ENCODE assay signal across 12 cellular contexts in genomic region chr11:729492-730074, GRCh38. TPM values are rescaled to one million over a fixed set of nuclear protein-coding genes. Genes with fewer than 3 reads are reported as not detected.
DNase-seq lines count a peak whose midpoint lies in the region; ATAC-seq and TF ChIP-seq lines count a peak whose summit lies in the region.
"Had no signal": no experiment of that assay in that cellular context is flagged by ENCODE, and none has a peak within 500 bp of the region (broad histone marks: within the 10 kb centered on the region; RNA-seq: fewer than 3 reads in every experiment).

No MANE protein-coding gene starts in this region.

- H3K4me1 Mint-ChIP-seq in activated CD8-positive, alpha-beta T cell treated with anti-CD3 and anti-CD28 coated beads, Interleukin-2, amount 10 ng/mL, durations not matched to agents 7 days and 5 days (ENCODE audit: low read depth), result peaks cover 12% of the 10 kb centered on the region

- H3K27ac ChIP-seq in osteoblast (ENCODE audit: low read depth, low read length), result no peak overlapping the region

- no peak overlapping the region for H3K4me3 Mint-ChIP-seq in activated CD8-positive, alpha-beta T cell treated with anti-CD3 and anti-CD28 coated beads, Interleukin-2, amount 10 ng/mL, durations not matched to agents 7 days and 5 days
- H3K4me3 Mint-ChIP-seq: activated CD8-positive, alpha-beta memory T cell treated with anti-CD3 and anti-CD28 coated beads, Interleukin-2, amount 10 ng/mL, durations not matched to agents 7 days and 5 days; activated naive CD8-positive, alpha-beta T cell had no signal

- no peaks in the 10 kb centered on the region for H3K36me3 Mint-ChIP-seq in activated CD8-positive, alpha-beta T cell treated with anti-CD3 and anti-CD28 coated beads, Interleukin-2, amount 10 ng/mL, durations not matched to agents 7 days and 5 days (ENCODE audit: low read depth)
- H3K36me3 Mint-ChIP-seq: activated CD8-positive, alpha-beta memory T cell treated with anti-CD3 and anti-CD28 coated beads, Interleukin-2, amount 10 ng/mL, durations not matched to agents 7 days and 5 days; activated naive CD8-positive, alpha-beta T cell; CD14-positive monocyte had no signal

- no peaks in the 10 kb centered on the region for H3K36me3 ChIP-seq in osteoblast (ENCODE audit: insufficient read depth, low read length)
- H3K36me3 ChIP-seq: gastroesophageal sphincter had no signal

- TF ChIP-seq CTCF in osteoblast (IDR thresholded peaks at IDR 0.05; ENCODE audit: extremely low read depth, low read depth, low read length) (no peak), omental fat pad (IDR thresholded peaks at IDR 0.05) (no peak)

- H4K20me1 ChIP-seq in osteoblast (ENCODE audit: insufficient read depth, low read length), result no peaks in the 10 kb centered on the region

- intact Hi-C loops in cardiac septum (cut with DNase I), result loop anchor here (2.0 kb wide), 2 partner anchors 67 to 173 kb away; no protein-coding TSS in a partner anchor

- peaks cover 9% of the 10 kb centered on the region for H3K27me3 ChIP-seq in osteoblast (ENCODE audit: insufficient read depth, low read length)

- no peak overlapping the region for H3K4me2 ChIP-seq in osteoblast (ENCODE audit: insufficient read depth, low read length)

- CTCF ChIA-PET in activated CD8-positive, alpha-beta T cell treated with anti-CD3 and anti-CD28 coated beads, Interleukin-2, amount 10 ng/mL, durations not matched to agents 7 days and 5 days (lab: Charles Lee), result interaction anchor here (0.8 kb wide), 1 partner anchor 12 kb away, joined by 3 read pairs; no protein-coding TSS in a partner anchor

- no peak overlapping the region for H2AFZ ChIP-seq in osteoblast (ENCODE audit: low read length)

- ATAC-seq in activated CD8-positive, alpha-beta T cell treated with anti-CD3 and anti-CD28 coated beads, Interleukin-2, amount 10 ng/mL, durations not matched to agents 7 days and 5 days, result no peak
- ATAC-seq in omental fat pad (ENCODE audit: low FRiP score), result no peak
- ATAC-seq: activated CD8-positive, alpha-beta memory T cell treated with anti-CD3 and anti-CD28 coated beads, Interleukin-2, amount 10 ng/mL, durations not matched to agents 7 days and 5 days; gastroesophageal sphincter had no signal

- H3K79me2 ChIP-seq in osteoblast (ENCODE audit: insufficient read depth, low read length), result no peaks in the 10 kb centered on the region

- DNase-seq in MV-4-11 (lab: John Stamatoyannopoulos, UW) (peak; percentile 39), ecto neural progenitor cell (ENCODE audit: low spot score) (peak; percentile 57), osteoblast (ENCODE audit: insufficient read length, low spot score, missing footprints) (peak; percentile 54), cardiac septum (ENCODE audit: low spot score) (no peak), omental fat pad (ENCODE audit: low spot score) (no peak)
- DNase-seq in activated CD8-positive, alpha-beta T cell treated with anti-CD3 and anti-CD28 coated beads, Interleukin-2, amount 10 ng/mL, durations not matched to agents 7 days and 5 days, result no peak
- DNase-seq: activated CD8-positive, alpha-beta memory T cell treated with anti-CD3 and anti-CD28 coated beads, Interleukin-2, amount 10 ng/mL, durations not matched to agents 7 days and 5 days; NCI-H510A; Right ventricle myocardium superior had no signal

- H3K27ac Mint-ChIP-seq in activated CD8-positive, alpha-beta T cell treated with anti-CD3 and anti-CD28 coated beads, Interleukin-2, amount 10 ng/mL, durations not matched to agents 7 days and 5 days, result no peak overlapping the region
- H3K27ac Mint-ChIP-seq: activated CD8-positive, alpha-beta memory T cell treated with anti-CD3 and anti-CD28 coated beads, Interleukin-2, amount 10 ng/mL, durations not matched to agents 7 days and 5 days; activated naive CD8-positive, alpha-beta T cell had no signal

- H3K9me3 ChIP-seq in osteoblast (ENCODE audit: low read depth, low read length), result no peaks in the 10 kb centered on the region
- H3K9me3 ChIP-seq: gastroesophageal sphincter had no signal

- no peak overlapping the region for H3K4me3 ChIP-seq in osteoblast (ENCODE audit: insufficient read depth, low read length)
- H3K4me3 ChIP-seq: gastroesophageal sphincter had no signal

- no peaks in the 10 kb centered on the region for H3K9me3 Mint-ChIP-seq in activated CD8-positive, alpha-beta T cell treated with anti-CD3 and anti-CD28 coated beads, Interleukin-2, amount 10 ng/mL, durations not matched to agents 7 days and 5 days (ENCODE audit: insufficient read depth)

- H3K4me1 ChIP-seq in osteoblast (ENCODE audit: insufficient read depth, low read length), result peaks cover 18% of the 10 kb centered on the region

- POLR2A ChIA-PET in activated CD8-positive, alpha-beta T cell treated with anti-CD3 and anti-CD28 coated beads, Interleukin-2, amount 10 ng/mL, durations not matched to agents 7 days and 5 days (lab: Charles Lee), result no interaction called here

- peaks cover 1% of the 10 kb centered on the region for H3K27me3 Mint-ChIP-seq in activated CD8-positive, alpha-beta T cell treated with anti-CD3 and anti-CD28 coated beads, Interleukin-2, amount 10 ng/mL, durations not matched to agents 7 days and 5 days (ENCODE audit: low read depth)
- H3K27me3 Mint-ChIP-seq: activated naive CD8-positive, alpha-beta T cell had no signal

RNA-seq across cellular contexts. Expression of gene TALDO1, which starts 17.7 kb away (rescaled TPM):
- 204 TPM in 2 replicates for total RNA-seq in osteoblast
- total RNA-seq in activated CD8-positive, alpha-beta T cell treated with anti-CD3 and anti-CD28 coated beads, Interleukin-2, amount 10 ng/mL, durations not matched to agents 7 days and 5 days, result 100 to 1,000 TPM; 278 to 289 TPM
- 92.4 TPM for total RNA-seq in cardiac septum
- 100 to 1,000 TPM; 183 to 295 (median 239) TPM for total RNA-seq in omental fat pad

RNA-seq across cellular contexts. Expression of gene EPS8L2, which starts 23.6 kb away (rescaled TPM):
- total RNA-seq in osteoblast (29.7 and 30.1 TPM in 2 replicates), cardiac septum (2.3 TPM), omental fat pad (10 to 100 TPM; 14.1 to 27.6 (median 22.3) TPM)
- total RNA-seq in activated CD8-positive, alpha-beta T cell treated with anti-CD3 and anti-CD28 coated beads, Interleukin-2, amount 10 ng/mL, durations not matched to agents 7 days and 5 days, result 10 to 100 TPM; 13.9 to 15.0 TPM

RNA-seq across cellular contexts. Expression of gene TMEM80, which starts 34.0 kb away (rescaled TPM):
- total RNA-seq in osteoblast, result 17.4 and 21.2 TPM in 2 replicates
- total RNA-seq in activated CD8-positive, alpha-beta T cell treated with anti-CD3 and anti-CD28 coated beads, Interleukin-2, amount 10 ng/mL, durations not matched to agents 7 days and 5 days, result 10 to 100 TPM; 27.1 to 29.8 TPM
- total RNA-seq in cardiac septum, result 15.5 TPM
- total RNA-seq in omental fat pad, result 10 to 100 TPM; 16.9 to 31.5 (median 21.1) TPM

RNA-seq across cellular contexts. Expression of gene DEAF1, which starts 34.6 kb away (rescaled TPM):
- 38.0 and 44.2 TPM in 2 replicates for total RNA-seq in osteoblast
- total RNA-seq in activated CD8-positive, alpha-beta T cell treated with anti-CD3 and anti-CD28 coated beads, Interleukin-2, amount 10 ng/mL, durations not matched to agents 7 days and 5 days, result 10 to 100 TPM; 34.1 to 36.7 TPM
- total RNA-seq in cardiac septum, result 21.3 TPM
- 10 to 100 TPM; 20.3 to 29.0 (median 23.0) TPM for total RNA-seq in omental fat pad

RNA-seq across cellular contexts. Expression of gene GATD1, which starts 47.7 kb away (rescaled TPM):
- total RNA-seq in osteoblast (31.5 and 37.3 TPM in 2 replicates), cardiac septum (38.7 TPM), omental fat pad (10 to 100 TPM; 12.5 to 19.8 (median 15.1) TPM)
- 10 to 100 TPM; 52.1 to 63.2 TPM for total RNA-seq in activated CD8-positive, alpha-beta T cell treated with anti-CD3 and anti-CD28 coated beads, Interleukin-2, amount 10 ng/mL, durations not matched to agents 7 days and 5 days

Comparison
In these comparisons a context has a peak if more than half of its experiments do, and no peak if none do; other contexts are left out.
1. DNase-seq: peak in MV-4-11 (single experiment), ecto neural progenitor cell (single experiment) and osteoblast (single experiment); none in activated CD8-positive, alpha-beta T cell treated with anti-CD3 and anti-CD28 coated beads, Interleukin-2, amount 10 ng/mL, durations not matched to agents 7 days and 5 days (single experiment), cardiac septum (single experiment) and omental fat pad (single experiment).